12 cellular contexts compared by ENCODE assay signal in genomic region chr17:34499576-34499975, GRCh38.
DNase-seq lines count a peak whose midpoint lies in the region; TF ChIP-seq lines count a peak whose summit lies in the region.
"Had no signal": no experiment of that assay in that cellular context is flagged by ENCODE, and none has a peak within 500 bp of the region (broad histone marks: within the 10 kb centered on the region; RNA-seq: fewer than 3 reads in every experiment).

No MANE protein-coding gene starts in this region.

- intact Hi-C loops in MCF 10A (cut with micrococcal nuclease): no loop called here

- no peaks in the 10 kb centered on the region for H3K36me3 Mint-ChIP-seq in MCF 10A (ENCODE audit: insufficient read depth, unreplicated experiment)
- H3K36me3 Mint-ChIP-seq: activated naive CD4-positive, alpha-beta T cell treated with anti-CD3 and anti-CD28 coated beads, Interleukin-2, amount 50 U/mL, for 24 hours had no signal

- CTCF ChIA-PET in MCF 10A (lab: Yijun Ruan, JAX): no interaction called here

- in situ Hi-C loops in T47D (cut with HindIII; ENCODE audit: low pct_unique_long_range_greater_than_20kb, low sequenced_read_pairs): no loop called here

- H3K4me3 ChIP-seq in fibroblast of pulmonary artery (replicated peaks; ENCODE audit: low read depth, low read length) (no peak overlapping the region), coronary artery (no peak overlapping the region)

- H3K9me3 Mint-ChIP-seq in MCF 10A (ENCODE audit: unreplicated experiment): no peaks in the 10 kb centered on the region
- H3K9me3 Mint-ChIP-seq: activated naive CD4-positive, alpha-beta T cell treated with anti-CD3 and anti-CD28 coated beads, Interleukin-2, amount 50 U/mL, for 24 hours had no signal

- no peak overlapping the region for H3K27ac Mint-ChIP-seq in MCF 10A (ENCODE audit: low read depth, unreplicated experiment)
- H3K27ac Mint-ChIP-seq: activated naive CD4-positive, alpha-beta T cell treated with anti-CD3 and anti-CD28 coated beads, Interleukin-2, amount 50 U/mL, for 24 hours had no signal

- no peak for TF ChIP-seq CTCF in MCF 10A (IDR thresholded peaks at IDR 0.05; ENCODE audit: unreplicated experiment)
- TF ChIP-seq CTCF in fibroblast of pulmonary artery (IDR thresholded peaks at IDR 0.05; ENCODE audit: low read length, missing control alignments): no peak
- TF ChIP-seq CTCF in coronary artery (IDR thresholded peaks at IDR 0.05): no peak

- POLR2A ChIA-PET in MCF 10A (lab: Yijun Ruan, JAX): no interaction called here

- H3K4me1 Mint-ChIP-seq in MCF 10A (ENCODE audit: insufficient read depth, unreplicated experiment): no peaks in the 10 kb centered on the region
- H3K4me1 Mint-ChIP-seq: activated naive CD4-positive, alpha-beta T cell treated with anti-CD3 and anti-CD28 coated beads, Interleukin-2, amount 50 U/mL, for 24 hours had no signal

- no TSS peak for BruUV-seq in MCF 10A (replicated peaks; lab: Mats Ljungman, UMichigan)

- no peaks in the 10 kb centered on the region for H3K27me3 Mint-ChIP-seq in MCF 10A (ENCODE audit: insufficient read depth, unreplicated experiment)

- no peak overlapping the region for H3K27ac ChIP-seq in coronary artery

- H3K4me3 Mint-ChIP-seq in MCF 10A (ENCODE audit: unreplicated experiment): no peak overlapping the region
- H3K4me3 Mint-ChIP-seq: activated naive CD4-positive, alpha-beta T cell treated with anti-CD3 and anti-CD28 coated beads, Interleukin-2, amount 50 U/mL, for 24 hours had no signal

- peak; percentile 21 to 76 for DNase-seq in T47D (ENCODE audit: low read depth in 1 of 2, low spot score in 1 of 2)
- DNase-seq in MCF 10A (ENCODE audit: unreplicated experiment): no peak
- peak; percentile 34 for DNase-seq in fibroblast of pulmonary artery (ENCODE audit: low read depth)
- peak; percentile 30 for DNase-seq in stimulated activated CD8-positive, alpha-beta memory T cell treated with anti-CD3 and anti-CD28 coated beads, Interleukin-4, amount 100 ng/mL, for 48 hours
- no peak for DNase-seq in coronary artery (ENCODE audit: low spot score)
- no peak for DNase-seq in NCI-H2196 (lab: John Stamatoyannopoulos, UW; ENCODE audit: unreplicated experiment)
- DNase-seq in activated T-cell treated with anti-CD3 and anti-CD28 coated beads, Interleukin-2, amount 50 U/mL, for 1 hour: no peak
- DNase-seq: C1 segment of cervical spinal cord, hippocampal formation, posterior cingulate gyrus had no signal

TF ChIP-seq in PFSK-1, 5 proteins besides CTCF, POLR2A, EP300 and RAD21:
- TF ChIP-seq POLR2AphosphoS5 (IDR thresholded peaks at IDR 0.05; ENCODE audit: low read depth, low read length): no peak
- TF ChIP-seq SIN3A (IDR thresholded peaks at IDR 0.05; ENCODE audit: borderline replicate concordance, insufficient read depth, low read length): no peak
- no peak for TF ChIP-seq FOXP2 (optimal IDR thresholded peaks at IDR 0.05; ENCODE audit: borderline replicate concordance, extremely low read depth, extremely low read length, insufficient read depth)
- TF ChIP-seq REST (IDR thresholded peaks at IDR 0.05; ENCODE audit: insufficient read depth in 1 of 2, low read depth in 2 of 2, low read length in 2 of 2): peak; percentile 86 to 96
- no peak for TF ChIP-seq TAF1 (IDR thresholded peaks at IDR 0.05; ENCODE audit: borderline replicate concordance, insufficient read depth, low read length)

Comparison
In these comparisons a context has a peak if more than half of its experiments do, and no peak if none do; other contexts are left out.
1. DNase-seq: peak in T47D (2 of 2), fibroblast of pulmonary artery (single experiment) and stimulated activated CD8-positive, alpha-beta memory T cell treated with anti-CD3 and anti-CD28 coated beads, Interleukin-4, amount 100 ng/mL, for 48 hours (single experiment); none in MCF 10A (single experiment), coronary artery (single experiment), NCI-H2196 (single experiment) and activated T-cell treated with anti-CD3 and anti-CD28 coated beads, Interleukin-2, amount 50 U/mL, for 1 hour (single experiment).